ENCODE assay signal across 2 cellular contexts in genomic region chr2:85712261-85712660, GRCh38.
TF ChIP-seq lines count a peak whose summit lies in the region.

No MANE protein-coding gene starts in this region.

TF ChIP-seq in liver, 16 proteins besides CTCF, POLR2A, EP300 and RAD21:
- TF ChIP-seq, protein P1, sequence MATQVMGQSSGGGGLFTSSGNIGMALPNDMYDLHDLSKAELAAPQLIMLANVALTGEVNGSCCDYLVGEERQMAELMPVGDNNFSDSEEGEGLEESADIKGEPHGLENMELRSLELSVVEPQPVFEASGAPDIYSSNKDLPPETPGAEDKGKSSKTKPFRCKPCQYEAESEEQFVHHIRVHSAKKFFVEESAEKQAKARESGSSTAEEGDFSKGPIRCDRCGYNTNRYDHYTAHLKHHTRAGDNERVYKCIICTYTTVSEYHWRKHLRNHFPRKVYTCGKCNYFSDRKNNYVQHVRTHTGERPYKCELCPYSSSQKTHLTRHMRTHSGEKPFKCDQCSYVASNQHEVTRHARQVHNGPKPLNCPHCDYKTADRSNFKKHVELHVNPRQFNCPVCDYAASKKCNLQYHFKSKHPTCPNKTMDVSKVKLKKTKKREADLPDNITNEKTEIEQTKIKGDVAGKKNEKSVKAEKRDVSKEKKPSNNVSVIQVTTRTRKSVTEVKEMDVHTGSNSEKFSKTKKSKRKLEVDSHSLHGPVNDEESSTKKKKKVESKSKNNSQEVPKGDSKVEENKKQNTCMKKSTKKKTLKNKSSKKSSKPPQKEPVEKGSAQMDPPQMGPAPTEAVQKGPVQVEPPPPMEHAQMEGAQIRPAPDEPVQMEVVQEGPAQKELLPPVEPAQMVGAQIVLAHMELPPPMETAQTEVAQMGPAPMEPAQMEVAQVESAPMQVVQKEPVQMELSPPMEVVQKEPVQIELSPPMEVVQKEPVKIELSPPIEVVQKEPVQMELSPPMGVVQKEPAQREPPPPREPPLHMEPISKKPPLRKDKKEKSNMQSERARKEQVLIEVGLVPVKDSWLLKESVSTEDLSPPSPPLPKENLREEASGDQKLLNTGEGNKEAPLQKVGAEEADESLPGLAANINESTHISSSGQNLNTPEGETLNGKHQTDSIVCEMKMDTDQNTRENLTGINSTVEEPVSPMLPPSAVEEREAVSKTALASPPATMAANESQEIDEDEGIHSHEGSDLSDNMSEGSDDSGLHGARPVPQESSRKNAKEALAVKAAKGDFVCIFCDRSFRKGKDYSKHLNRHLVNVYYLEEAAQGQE (IDR thresholded peaks at IDR 0.05) = no peak
- TF ChIP-seq SP1 (IDR thresholded peaks at IDR 0.05) (no peak), EGR1 (IDR thresholded peaks at IDR 0.05; ENCODE audit: low read depth in 2 of 2) (no peak), ZBTB33 (IDR thresholded peaks at IDR 0.05) (no peak), NR2F2 (IDR thresholded peaks at IDR 0.05) (no peak), FOXA2 (IDR thresholded peaks at IDR 0.05) (no peak), YY1 (IDR thresholded peaks at IDR 0.05) (no peak), GABPA (IDR thresholded peaks at IDR 0.05 in 1 of 2, conservative IDR thresholded peaks at IDR 0.05 in 1 of 2) (no peak), RXRA (IDR thresholded peaks at IDR 0.05) (no peak), JUND (IDR thresholded peaks at IDR 0.05) (no peak), HNF4G (IDR thresholded peaks at IDR 0.05) (no peak), TAF1 (conservative IDR thresholded peaks at IDR 0.05) (no peak), ATF3 (IDR thresholded peaks at IDR 0.05) (no peak), HNF4A (conservative IDR thresholded peaks at IDR 0.05) (no peak), FOXA1 (IDR thresholded peaks at IDR 0.05) (no peak)
- TF ChIP-seq, protein P2, sequence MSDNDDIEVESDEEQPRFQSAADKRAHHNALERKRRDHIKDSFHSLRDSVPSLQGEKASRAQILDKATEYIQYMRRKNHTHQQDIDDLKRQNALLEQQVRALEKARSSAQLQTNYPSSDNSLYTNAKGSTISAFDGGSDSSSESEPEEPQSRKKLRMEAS (IDR thresholded peaks at IDR 0.05) = no peak

TF ChIP-seq in HepG2, 621 proteins besides CTCF, POLR2A, EP300 and RAD21:
- TF ChIP-seq MTF1 (CRISPR knock-in tag; IDR thresholded peaks at IDR 0.05) = no peak
- no peak for TF ChIP-seq ZNF274 (CRISPR knock-in tag; IDR thresholded peaks at IDR 0.05)
- TF ChIP-seq HNRNPH1 (optimal IDR thresholded peaks at IDR 0.05; ENCODE audit: low read depth, low read length) = no peak
- TF ChIP-seq ZNF777 (CRISPR knock-in tag; IDR thresholded peaks at IDR 0.05) = no peak
- TF ChIP-seq MATR3 (CRISPR knock-in tag; IDR thresholded peaks at IDR 0.05) = no peak
- TF ChIP-seq BCL6 (CRISPR knock-in tag; IDR thresholded peaks at IDR 0.05) = no peak
- TF ChIP-seq, protein P3, sequence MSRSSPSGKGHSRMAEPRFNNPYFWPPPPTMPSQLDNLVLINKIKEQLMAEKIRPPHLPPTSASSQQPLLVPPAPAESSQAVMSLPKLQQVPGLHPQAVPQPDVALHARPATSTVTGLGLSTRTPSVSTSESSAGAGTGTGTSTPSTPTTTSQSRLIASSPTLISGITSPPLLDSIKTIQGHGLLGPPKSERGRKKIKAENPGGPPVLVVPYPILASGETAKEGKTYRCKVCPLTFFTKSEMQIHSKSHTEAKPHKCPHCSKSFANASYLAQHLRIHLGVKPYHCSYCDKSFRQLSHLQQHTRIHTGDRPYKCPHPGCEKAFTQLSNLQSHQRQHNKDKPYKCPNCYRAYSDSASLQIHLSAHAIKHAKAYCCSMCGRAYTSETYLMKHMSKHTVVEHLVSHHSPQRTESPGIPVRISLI (CRISPR knock-in tag; IDR thresholded peaks at IDR 0.05; ENCODE audit: borderline replicate concordance) = no peak
- no peak for TF ChIP-seq SP140L (CRISPR knock-in tag; IDR thresholded peaks at IDR 0.05; ENCODE audit: borderline replicate concordance)
- TF ChIP-seq, protein P4, sequence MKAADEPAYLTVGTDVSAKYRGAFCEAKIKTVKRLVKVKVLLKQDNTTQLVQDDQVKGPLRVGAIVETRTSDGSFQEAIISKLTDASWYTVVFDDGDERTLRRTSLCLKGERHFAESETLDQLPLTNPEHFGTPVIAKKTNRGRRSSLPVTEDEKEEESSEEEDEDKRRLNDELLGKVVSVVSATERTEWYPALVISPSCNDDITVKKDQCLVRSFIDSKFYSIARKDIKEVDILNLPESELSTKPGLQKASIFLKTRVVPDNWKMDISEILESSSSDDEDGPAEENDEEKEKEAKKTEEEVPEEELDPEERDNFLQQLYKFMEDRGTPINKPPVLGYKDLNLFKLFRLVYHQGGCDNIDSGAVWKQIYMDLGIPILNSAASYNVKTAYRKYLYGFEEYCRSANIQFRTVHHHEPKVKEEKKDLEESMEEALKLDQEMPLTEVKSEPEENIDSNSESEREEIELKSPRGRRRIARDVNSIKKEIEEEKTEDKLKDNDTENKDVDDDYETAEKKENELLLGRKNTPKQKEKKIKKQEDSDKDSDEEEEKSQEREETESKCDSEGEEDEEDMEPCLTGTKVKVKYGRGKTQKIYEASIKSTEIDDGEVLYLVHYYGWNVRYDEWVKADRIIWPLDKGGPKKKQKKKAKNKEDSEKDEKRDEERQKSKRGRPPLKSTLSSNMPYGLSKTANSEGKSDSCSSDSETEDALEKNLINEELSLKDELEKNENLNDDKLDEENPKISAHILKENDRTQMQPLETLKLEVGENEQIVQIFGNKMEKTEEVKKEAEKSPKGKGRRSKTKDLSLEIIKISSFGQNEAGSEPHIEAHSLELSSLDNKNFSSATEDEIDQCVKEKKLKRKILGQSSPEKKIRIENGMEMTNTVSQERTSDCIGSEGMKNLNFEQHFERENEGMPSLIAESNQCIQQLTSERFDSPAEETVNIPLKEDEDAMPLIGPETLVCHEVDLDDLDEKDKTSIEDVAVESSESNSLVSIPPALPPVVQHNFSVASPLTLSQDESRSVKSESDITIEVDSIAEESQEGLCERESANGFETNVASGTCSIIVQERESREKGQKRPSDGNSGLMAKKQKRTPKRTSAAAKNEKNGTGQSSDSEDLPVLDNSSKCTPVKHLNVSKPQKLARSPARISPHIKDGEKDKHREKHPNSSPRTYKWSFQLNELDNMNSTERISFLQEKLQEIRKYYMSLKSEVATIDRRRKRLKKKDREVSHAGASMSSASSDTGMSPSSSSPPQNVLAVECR (CRISPR knock-in tag; IDR thresholded peaks at IDR 0.05; ENCODE audit: borderline replicate concordance) = no peak
- no peak for TF ChIP-seq MIER2 (CRISPR knock-in tag; IDR thresholded peaks at IDR 0.05)
- TF ChIP-seq SRSF1 (optimal IDR thresholded peaks at IDR 0.05; ENCODE audit: low read depth, low read length) = no peak
- TF ChIP-seq THAP9 (CRISPR knock-in tag; IDR thresholded peaks at IDR 0.05; ENCODE audit: borderline replicate concordance) = no peak
- TF ChIP-seq LRRFIP1 (CRISPR knock-in tag; conservative IDR thresholded peaks at IDR 0.05) = no peak
- TF ChIP-seq POLR2G (IDR thresholded peaks at IDR 0.05; ENCODE audit: low read depth, low read length) = no peak
- TF ChIP-seq, protein P5, sequence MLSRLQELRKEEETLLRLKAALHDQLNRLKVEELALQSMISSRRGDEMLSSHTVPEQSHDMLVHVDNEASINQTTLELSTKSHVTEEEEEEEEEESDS (CRISPR knock-in tag; IDR thresholded peaks at IDR 0.05; ENCODE audit: borderline replicate concordance) = no peak
- TF ChIP-seq MEF2D (CRISPR knock-in tag; IDR thresholded peaks at IDR 0.05) = no peak
- no peak for TF ChIP-seq MAZ (IDR thresholded peaks at IDR 0.05; ENCODE audit: borderline replicate concordance, low read depth, low read length)
- TF ChIP-seq MAZ (CRISPR knock-in tag; IDR thresholded peaks at IDR 0.05; ENCODE audit: low read depth) = no peak
TF ChIP-seq in HepG2: peak in this region for 0.
